9 cellular contexts compared by ENCODE assay signal in genomic region chr5:95812100-95812472, GRCh38. TPM values are rescaled to one million over a fixed set of nuclear protein-coding genes. Genes with fewer than 3 reads are reported as not detected.
DNase-seq lines count a peak whose midpoint lies in the region; ATAC-seq and TF ChIP-seq lines count a peak whose summit lies in the region.
"Had no signal": no experiment of that assay in that cellular context is flagged by ENCODE, and none has a peak within 500 bp of the region (broad histone marks: within the 10 kb centered on the region; RNA-seq: fewer than 3 reads in every experiment).

No MANE protein-coding gene starts in this region.

- peaks cover 12% of the 10 kb centered on the region for H3K36me3 Mint-ChIP-seq in activated naive CD8-positive, alpha-beta T cell treated with anti-CD3 and anti-CD28 coated beads, Interleukin-2, amount 50 U/mL, for 24 hours (ENCODE audit: low read depth)

- DNase-seq in activated gamma-delta T cell treated with Interleukin-2 at 50 U/mL for 16 hours (peak; percentile 27), activated gamma-delta T cell (lab: John Stamatoyannopoulos, UW) (no peak), left lung (no peak), NCI-H1436 treated with DMSO at 0.1 percent for 48 hours (lab: John Stamatoyannopoulos, UW) (no peak), glomerular visceral epithelial cell (ENCODE audit: extremely low spot score) (no peak), GF-D8 (lab: John Stamatoyannopoulos, UW) (no peak)
- peak; percentile 45 for DNase-seq in activated naive CD8-positive, alpha-beta T cell treated with anti-CD3 and anti-CD28 coated beads, Interleukin-2, amount 50 U/mL, for 24 hours

- H3K36me3 ChIP-seq in left lung (peaks cover 0 to 66% of the 10 kb centered on the region in 2 donors), thymus (ENCODE audit: control insufficient read depth, insufficient read depth) (peaks cover 15% of the 10 kb centered on the region)

- peak; percentile 38 for ATAC-seq in activated naive CD8-positive, alpha-beta T cell treated with anti-CD3 and anti-CD28 coated beads, Interleukin-2, amount 50 U/mL, for 24 hours
- peak; percentile 41 for ATAC-seq in left lung
- ATAC-seq: Panc1 had no signal

- H3K27me3 ChIP-seq in left lung (no peaks in the 10 kb centered on the region), thymus (ENCODE audit: control insufficient read depth, insufficient read depth) (no peaks in the 10 kb centered on the region)

- peak overlapping the region; percentile 29 for H3K4me3 Mint-ChIP-seq in activated naive CD8-positive, alpha-beta T cell treated with anti-CD3 and anti-CD28 coated beads, Interleukin-2, amount 50 U/mL, for 24 hours

- H3K4me3 ChIP-seq in left lung (no peak overlapping the region), thymus (ENCODE audit: low read length) (no peak overlapping the region)

- WGBS in thymus = 26% methylated on average over 6 of the region's 6 CpGs

- TF ChIP-seq CTCF in left lung (IDR thresholded peaks at IDR 0.05) = no peak

- H3K9me3 Mint-ChIP-seq in activated naive CD8-positive, alpha-beta T cell treated with anti-CD3 and anti-CD28 coated beads, Interleukin-2, amount 50 U/mL, for 24 hours = no peaks in the 10 kb centered on the region

- H3K27ac ChIP-seq in left lung (peak overlapping the region in 1 of 2 donors; percentile 52), thymus (ENCODE audit: low read depth) (peak overlapping the region; percentile 75)

- peaks cover 33 to 85% of the 10 kb centered on the region in 2 donors for H3K4me1 ChIP-seq in left lung
- H3K4me1 ChIP-seq in thymus (ENCODE audit: control insufficient read depth, insufficient read depth, low read length) = peaks cover 62% of the 10 kb centered on the region

- H3K27ac Mint-ChIP-seq in activated naive CD8-positive, alpha-beta T cell treated with anti-CD3 and anti-CD28 coated beads, Interleukin-2, amount 50 U/mL, for 24 hours = peak overlapping the region; percentile 78

- H3K27me3 Mint-ChIP-seq in activated naive CD8-positive, alpha-beta T cell treated with anti-CD3 and anti-CD28 coated beads, Interleukin-2, amount 50 U/mL, for 24 hours = no peaks in the 10 kb centered on the region

- intact Hi-C loops in left lung (cut with DNase I) = no loop called here

- peaks cover 85% of the 10 kb centered on the region for H3K4me1 Mint-ChIP-seq in activated naive CD8-positive, alpha-beta T cell treated with anti-CD3 and anti-CD28 coated beads, Interleukin-2, amount 50 U/mL, for 24 hours

- H3K9me3 ChIP-seq in left lung (no peaks in the 10 kb centered on the region), thymus (ENCODE audit: control insufficient read depth) (no peaks in the 10 kb centered on the region)

RNA-seq across cellular contexts. Expression of gene GLRX, which starts 10.4 kb away (rescaled TPM):
- total RNA-seq in left lung = 10 to 100 TPM; 60.3 to 98.1 TPM
- polyA plus RNA-seq in thymus = 119 TPM

Comparison
In these comparisons a context has a peak if more than half of its experiments do, and no peak if none do; other contexts are left out.
1. DNase-seq: peak in activated gamma-delta T cell treated with Interleukin-2 at 50 U/mL for 16 hours (single experiment) and activated naive CD8-positive, alpha-beta T cell treated with anti-CD3 and anti-CD28 coated beads, Interleukin-2, amount 50 U/mL, for 24 hours (single experiment); none in activated gamma-delta T cell (single experiment), left lung (0 of 2), NCI-H1436 treated with DMSO at 0.1 percent for 48 hours (single experiment), glomerular visceral epithelial cell (single experiment) and GF-D8 (single experiment).